ENCODE assay signal across 1 cellular context in genomic region chr3:188533612-188534357, GRCh38.
TF ChIP-seq lines count a peak whose summit lies in the region.

No MANE protein-coding gene starts in this region.

TF ChIP-seq in SK-N-SH, 30 proteins besides CTCF, POLR2A, EP300 and RAD21:
- TF ChIP-seq EZH2phosphoT487 (IDR thresholded peaks at IDR 0.05; ENCODE audit: borderline replicate concordance, low read depth) (no peak), RXRA (IDR thresholded peaks at IDR 0.05; ENCODE audit: borderline replicate concordance, low read depth) (no peak), JUND (IDR thresholded peaks at IDR 0.05) (peak; percentile 35; the same call in 1 of the 2 replicates), PBX3 (IDR thresholded peaks at IDR 0.05) (peak; percentile 59), FOSL2 (IDR thresholded peaks at IDR 0.05; ENCODE audit: borderline replicate concordance, low read depth) (0 out of 2 replicates have a peak, but pooled peaks have one; percentile 28), SIN3A (IDR thresholded peaks at IDR 0.05; ENCODE audit: borderline replicate concordance, low read depth, low read length) (no peak)
TF ChIP-seq in SK-N-SH: peak in this region for 3.
